Comparison of ENCODE assay signal across 1 cellular context in the genomic region with DNA sequence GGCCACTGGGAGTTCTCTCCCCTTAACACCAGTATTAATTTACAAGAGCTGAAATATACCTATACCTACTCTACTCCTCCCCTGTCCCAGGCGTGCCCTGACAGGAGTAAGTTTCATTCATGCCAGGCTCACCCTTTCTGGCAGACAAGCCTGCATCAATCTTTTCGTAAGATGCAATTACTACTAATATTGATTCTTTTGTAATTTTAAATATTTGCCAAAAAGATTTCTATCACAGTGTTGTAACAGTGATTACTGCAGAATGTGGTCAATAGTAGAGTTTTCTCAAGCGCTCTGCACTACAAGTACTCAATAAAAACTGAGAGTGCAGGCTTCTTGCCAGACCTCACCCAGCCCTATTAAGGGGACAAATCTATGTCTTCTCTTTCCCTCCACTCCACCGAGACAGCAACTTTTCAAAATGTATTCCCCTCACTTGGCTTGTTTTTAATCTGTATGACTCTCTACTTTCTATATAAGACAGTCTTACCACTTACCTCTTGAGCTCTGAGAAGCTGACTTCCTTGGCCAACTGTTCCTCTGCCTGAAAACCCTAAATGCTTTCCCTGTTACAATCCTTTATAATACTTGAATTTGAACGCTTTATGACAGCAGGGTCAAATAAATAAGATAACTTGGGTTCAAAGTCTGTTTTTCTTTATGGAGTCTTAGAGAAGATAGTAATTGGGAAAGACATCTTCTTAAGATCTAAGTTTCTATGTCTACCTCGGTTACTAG.
TF ChIP-seq lines count a peak whose summit lies in the region.

TMIGD1 (minus strand) TSS at position 555 of the 738 bp plus-strand sequence. CDS start 1,924 bp downstream, outside the sequence.

TF ChIP-seq in A549, 52 proteins besides CTCF, POLR2A, EP300 and RAD21 (continued from another document):
- TF ChIP-seq PBX3 (IDR thresholded peaks at IDR 0.05) (no peak), CEBPB (IDR thresholded peaks at IDR 0.05) (no peak), ZFP36 (IDR thresholded peaks at IDR 0.05; ENCODE audit: borderline replicate concordance, partially characterized antibody) (no peak), REST (IDR thresholded peaks at IDR 0.05) (no peak), RARB (CRISPR knock-in tag; IDR thresholded peaks at IDR 0.05) (no peak), KDM1A (IDR thresholded peaks at IDR 0.05; ENCODE audit: low read depth) (no peak), ATOH8 (CRISPR knock-in tag; IDR thresholded peaks at IDR 0.05; ENCODE audit: low read depth) (no peak), HES2 (IDR thresholded peaks at IDR 0.05) (no peak), JUN (IDR thresholded peaks at IDR 0.05) (no peak), CBX2 (IDR thresholded peaks at IDR 0.05; ENCODE audit: borderline replicate concordance, low read depth) (no peak), CHD4 (IDR thresholded peaks at IDR 0.05; ENCODE audit: borderline replicate concordance) (no peak), HMGXB4 (CRISPR knock-in tag; IDR thresholded peaks at IDR 0.05; ENCODE audit: borderline replicate concordance) (no peak), ZSCAN20 (CRISPR knock-in tag; IDR thresholded peaks at IDR 0.05) (no peak), MAZ (IDR thresholded peaks at IDR 0.05; ENCODE audit: borderline replicate concordance, low read depth, low read length) (no peak), FOSB (CRISPR knock-in tag; IDR thresholded peaks at IDR 0.05) (no peak), SREBF2 (IDR thresholded peaks at IDR 0.05) (no peak)
